18 cellular contexts compared by ENCODE assay signal in the genomic region with DNA sequence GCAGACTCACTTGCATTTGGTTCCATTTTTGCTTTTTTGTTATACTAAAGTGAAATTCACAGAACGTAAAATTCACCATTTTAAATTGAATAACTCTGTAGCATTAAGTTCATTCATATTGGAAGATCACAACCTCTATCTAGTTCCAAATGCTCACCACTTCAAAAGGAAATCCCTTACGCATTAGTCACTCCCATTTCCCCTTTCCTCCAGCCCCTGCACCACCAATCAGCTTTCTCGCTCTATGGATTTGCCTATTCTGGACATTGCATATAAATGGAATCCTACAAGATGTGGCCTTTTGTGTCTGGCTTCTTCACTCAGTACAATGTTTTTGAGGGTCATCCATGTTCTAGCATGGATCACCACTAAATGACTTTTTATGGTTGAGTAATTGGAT.
"Had no signal": no experiment of that assay in that cellular context is flagged by ENCODE, and none has a peak within 500 bp of the region (broad histone marks: within the 10 kb centered on the region; RNA-seq: fewer than 3 reads in every experiment).

No MANE protein-coding gene starts in this region.

- ATAC-seq: activated CD8-positive, alpha-beta T cell treated with anti-CD3 and anti-CD28 coated beads, Interleukin-2, amount 10 ng/mL, durations not matched to agents 7 days and 5 days; naive thymus-derived CD8-positive, alpha-beta T cell; psoas muscle; right lobe of liver had no signal

- H3K4me3 ChIP-seq: esophagus squamous epithelium, psoas muscle, right lobe of liver, suprapubic skin, vagina had no signal

- H3K4me1 Mint-ChIP-seq: activated CD4-positive, alpha-beta T cell treated with anti-CD3 and anti-CD28 coated beads, Interleukin-2, amount 10 ng/mL, durations not matched to agents 7 days and 5 days; naive thymus-derived CD8-positive, alpha-beta T cell had no signal

- H3K27ac Mint-ChIP-seq: activated CD4-positive, alpha-beta T cell treated with anti-CD3 and anti-CD28 coated beads, Interleukin-2, amount 10 ng/mL, durations not matched to agents 7 days and 5 days; activated CD8-positive, alpha-beta T cell treated with anti-CD3 and anti-CD28 coated beads, Interleukin-2, amount 10 ng/mL, durations not matched to agents 7 days and 5 days; activated naive CD4-positive, alpha-beta T cell treated with anti-CD3 and anti-CD28 coated beads for 36 hours; activated T-cell treated with anti-CD3 and anti-CD28 coated beads, Interleukin-2, amount 50 U/mL, for 24 hours; activated T-helper 2 cell treated with anti-CD3 and anti-CD28 coated beads, Interferon-gamma antibody, Interleukin-2, Interleukin-4, amounts not matched to agents 10 μg/mL and 5 μg/mL and 100 μg/mL, durations not matched to agents 14 hours and 24 hours and 36 hours; naive thymus-derived CD8-positive, alpha-beta T cell; stimulated activated naive CD8-positive, alpha-beta T cell treated with anti-CD3 and anti-CD28 coated beads, Interleukin-15, Interleukin-2, amounts not matched to agents 100 ng/mL and 50 ng/mL, for 24 hours had no signal

- DNase-seq: activated CD4-positive, alpha-beta T cell treated with anti-CD3 and anti-CD28 coated beads, Interleukin-2, amount 10 ng/mL, durations not matched to agents 7 days and 5 days; activated CD8-positive, alpha-beta T cell treated with anti-CD3 and anti-CD28 coated beads, Interleukin-2, amount 10 ng/mL, durations not matched to agents 7 days and 5 days; activated naive CD4-positive, alpha-beta T cell treated with anti-CD3 and anti-CD28 coated beads for 36 hours; activated T-cell treated with anti-CD3 and anti-CD28 coated beads, Interleukin-2, amount 50 U/mL, for 24 hours; effector memory CD4-positive, alpha-beta T cell; esophagus squamous epithelium; naive thymus-derived CD8-positive, alpha-beta T cell; psoas muscle; right lobe of liver; small intestine; stimulated activated CD4-positive, alpha-beta T cell treated with anti-CD3 and anti-CD28 coated beads, Interleukin-15, amount 100 ng/mL, for 24 hours; stimulated activated CD4-positive, alpha-beta T cell treated with anti-CD3 and anti-CD28 coated beads, Interleukin-2, amount 100 ng/mL, for 48 hours; T-helper 9 cell; trophoblast cell had no signal

- H3K27me3 Mint-ChIP-seq: activated CD4-positive, alpha-beta T cell treated with anti-CD3 and anti-CD28 coated beads, Interleukin-2, amount 10 ng/mL, durations not matched to agents 7 days and 5 days; activated T-cell treated with anti-CD3 and anti-CD28 coated beads, Interleukin-2, amount 50 U/mL, for 24 hours; stimulated activated naive CD8-positive, alpha-beta T cell treated with anti-CD3 and anti-CD28 coated beads, Interleukin-15, Interleukin-2, amounts not matched to agents 100 ng/mL and 50 ng/mL, for 24 hours had no signal

- H3K36me3 Mint-ChIP-seq: naive thymus-derived CD8-positive, alpha-beta T cell had no signal

- H3K4me3 Mint-ChIP-seq: activated CD4-positive, alpha-beta T cell treated with anti-CD3 and anti-CD28 coated beads, Interleukin-2, amount 10 ng/mL, durations not matched to agents 7 days and 5 days; activated CD8-positive, alpha-beta T cell treated with anti-CD3 and anti-CD28 coated beads, Interleukin-2, amount 10 ng/mL, durations not matched to agents 7 days and 5 days; activated naive CD4-positive, alpha-beta T cell treated with anti-CD3 and anti-CD28 coated beads for 36 hours; activated T-cell treated with anti-CD3 and anti-CD28 coated beads, Interleukin-2, amount 50 U/mL, for 24 hours; naive thymus-derived CD8-positive, alpha-beta T cell; stimulated activated naive CD8-positive, alpha-beta T cell treated with anti-CD3 and anti-CD28 coated beads, Interleukin-15, Interleukin-2, amounts not matched to agents 100 ng/mL and 50 ng/mL, for 24 hours had no signal

- H3K9me3 Mint-ChIP-seq: activated CD4-positive, alpha-beta T cell treated with anti-CD3 and anti-CD28 coated beads, Interleukin-2, amount 10 ng/mL, durations not matched to agents 7 days and 5 days; activated T-cell treated with anti-CD3 and anti-CD28 coated beads, Interleukin-2, amount 50 U/mL, for 24 hours; activated T-helper 2 cell treated with anti-CD3 and anti-CD28 coated beads, Interferon-gamma antibody, Interleukin-2, Interleukin-4, amounts not matched to agents 10 μg/mL and 5 μg/mL and 100 μg/mL, durations not matched to agents 14 hours and 24 hours and 36 hours; stimulated activated naive CD8-positive, alpha-beta T cell treated with anti-CD3 and anti-CD28 coated beads, Interleukin-15, Interleukin-2, amounts not matched to agents 100 ng/mL and 50 ng/mL, for 24 hours had no signal
